ENCODE assay signal across 22 cellular contexts in the genomic region with DNA sequence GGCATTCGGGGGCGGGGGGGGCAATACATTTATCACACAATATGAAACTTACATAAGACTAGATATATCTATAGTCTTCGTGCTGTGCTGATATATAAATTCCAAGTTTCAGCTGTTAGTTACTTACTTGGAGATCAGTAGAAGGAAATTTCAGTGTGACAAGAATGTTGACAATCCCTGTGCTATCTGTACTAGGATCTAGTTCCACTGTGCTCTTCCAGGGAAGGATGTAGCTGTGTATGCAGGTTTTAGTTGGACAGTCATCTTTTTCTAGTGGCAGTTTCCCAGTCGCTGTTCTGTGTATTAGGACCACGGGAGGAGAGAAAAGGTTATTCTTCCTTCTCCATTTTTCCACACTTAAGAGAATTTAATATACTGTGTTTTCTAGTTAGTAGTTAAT. TPM values are rescaled to one million over a fixed set of nuclear protein-coding genes. Genes with fewer than 3 reads are reported as not detected.
DNase-seq lines count a peak whose midpoint lies in the region; ATAC-seq and TF ChIP-seq lines count a peak whose summit lies in the region.
"Had no signal": no experiment of that assay in that cellular context is flagged by ENCODE, and none has a peak within 500 bp of the region (broad histone marks: within the 10 kb centered on the region; RNA-seq: fewer than 3 reads in every experiment).

No MANE protein-coding gene starts in this region.

- H3K27ac Mint-ChIP-seq in nephron, result peak overlapping the region in 1 of 3 experiments; percentile 0
- peak overlapping the region; percentile 12 for H3K27ac Mint-ChIP-seq in stimulated activated effector memory CD8-positive, alpha-beta T cell treated with anti-CD3 and anti-CD28 coated beads, Interleukin-12 subunit alpha, Interleukin-12 subunit beta, amount 100 ng/mL, for 72 hours
- H3K27ac Mint-ChIP-seq in activated T-cell treated with anti-CD3 and anti-CD28 coated beads, Interleukin-2, amount 50 U/mL, for 72 hours, result no peak overlapping the region
- no peak overlapping the region for H3K27ac Mint-ChIP-seq in CD8-positive, alpha-beta T cell
- H3K27ac Mint-ChIP-seq: B cell; CD4-positive, alpha-beta T cell; HFFc6 had no signal

- DNase-seq in LNCaP clone FGC (ENCODE audit: low read depth) (peak; percentile 63), epidermal melanocyte (ENCODE audit: insufficient read length, low spot score) (no peak)
- peak in 1 of 2 donors; percentile 29 for DNase-seq in stimulated activated effector memory CD8-positive, alpha-beta T cell treated with anti-CD3 and anti-CD28 coated beads, Interleukin-12 subunit alpha, Interleukin-12 subunit beta, amount 100 ng/mL, for 72 hours (ENCODE audit: low spot score in 2 of 2)
- no peak for DNase-seq in activated T-cell treated with anti-CD3 and anti-CD28 coated beads, Interleukin-2, amount 50 U/mL, for 72 hours
- DNase-seq in CD8-positive, alpha-beta T cell, result no peak
- DNase-seq: Calu3; CD4-positive, alpha-beta T cell; COR-L47; DMS53; DMS79 treated with DMSO at 0.1 percent for 48 hours; GF-D8; GOT3; HFFc6 had no signal

- H3K4me3 ChIP-seq in BLaER1 (no peak overlapping the region), LNCaP clone FGC (ENCODE audit: low read depth, low read length) (no peak overlapping the region)
- no peak overlapping the region for H3K4me3 ChIP-seq in CD8-positive, alpha-beta T cell (ENCODE audit: low read depth, low read length)
- H3K4me3 ChIP-seq: BLaER1 treated with 17β-estradiol and CSF1 and Interleukin-3, amounts not matched to agents 10 nM and 100 nM; HAP-1 had no signal

- POLR2A ChIA-PET in CD8-positive, alpha-beta T cell (lab: Charles Lee), result no interaction called here

- H3K27me3 ChIP-seq in BLaER1, result no peaks in the 10 kb centered on the region
- no peaks in the 10 kb centered on the region for H3K27me3 ChIP-seq in CD8-positive, alpha-beta T cell (ENCODE audit: insufficient read depth, low read length)
- H3K27me3 ChIP-seq: BLaER1 treated with 17β-estradiol and CSF1 and Interleukin-3, amounts not matched to agents 10 nM and 100 nM had no signal

- peak overlapping the region in 2 of 3 experiments; percentile 16 to 74 for H3K4me3 Mint-ChIP-seq in nephron
- no peak overlapping the region for H3K4me3 Mint-ChIP-seq in stimulated activated effector memory CD8-positive, alpha-beta T cell treated with anti-CD3 and anti-CD28 coated beads, Interleukin-12 subunit alpha, Interleukin-12 subunit beta, amount 100 ng/mL, for 72 hours
- no peak overlapping the region for H3K4me3 Mint-ChIP-seq in activated T-cell treated with anti-CD3 and anti-CD28 coated beads, Interleukin-2, amount 50 U/mL, for 72 hours
- no peak overlapping the region for H3K4me3 Mint-ChIP-seq in CD8-positive, alpha-beta T cell
- H3K4me3 Mint-ChIP-seq: CD14-positive monocyte, HFFc6 had no signal

- H3K4me2 ChIP-seq in BLaER1, result 0 out of 2 replicates have a peak overlapping the region, but pooled peaks have one; percentile 95

- H3K27ac ChIP-seq in BLaER1, result 0 out of 2 replicates have a peak overlapping the region, but pooled peaks have one; percentile 99
- no peak overlapping the region for H3K27ac ChIP-seq in CD8-positive, alpha-beta T cell (ENCODE audit: low read depth, low read length)
- H3K27ac ChIP-seq: 22Rv1 had no signal

- no peak overlapping the region for H3K9ac ChIP-seq in BLaER1

- intact Hi-C loops in CD8-positive, alpha-beta T cell (cut with DNase I, micrococcal nuclease), result loop anchor here (2.0 to 10.0 kb wide), 2 partner anchors 57 to 1831 kb away; a partner anchor contains a TSS

- TF ChIP-seq CTCF in LNCaP clone FGC (IDR thresholded peaks at IDR 0.05; ENCODE audit: control insufficient read depth, extremely low read depth, insufficient read depth) (no peak), nephron (IDR thresholded peaks at IDR 0.05; ENCODE audit: unreplicated experiment in 3 of 3) (no peak)
- TF ChIP-seq CTCF in CD8-positive, alpha-beta T cell (IDR thresholded peaks at IDR 0.05), result no peak

- ATAC-seq in stimulated activated effector memory CD8-positive, alpha-beta T cell treated with anti-CD3 and anti-CD28 coated beads, Interleukin-12 subunit alpha, Interleukin-12 subunit beta, amount 100 ng/mL, for 72 hours, result no peak
- ATAC-seq in activated T-cell treated with anti-CD3 and anti-CD28 coated beads, Interleukin-2, amount 50 U/mL, for 72 hours (replicated peaks in 1 of 2), result no peak
- ATAC-seq in CD8-positive, alpha-beta T cell, result no peak
- no peak for ATAC-seq in GM21381 (IDR thresholded peaks at IDR 0.05; ENCODE audit: unreplicated experiment)

- no peaks in the 10 kb centered on the region for H3K27me3 Mint-ChIP-seq in nephron (ENCODE audit: low read depth)
- H3K27me3 Mint-ChIP-seq in activated T-cell treated with anti-CD3 and anti-CD28 coated beads, Interleukin-2, amount 50 U/mL, for 72 hours (ENCODE audit: low read depth), result no peaks in the 10 kb centered on the region
- H3K27me3 Mint-ChIP-seq in CD8-positive, alpha-beta T cell (ENCODE audit: low read depth), result no peaks in the 10 kb centered on the region
- H3K27me3 Mint-ChIP-seq: B cell; CD4-positive, alpha-beta T cell had no signal

- H3K4me1 ChIP-seq in BLaER1, result peaks cover 35% of the 10 kb centered on the region
- H3K4me1 ChIP-seq in CD8-positive, alpha-beta T cell (ENCODE audit: insufficient read depth, low read length), result peaks cover 13% of the 10 kb centered on the region

- H4K20me1 ChIP-seq in BLaER1, result peaks cover 9% of the 10 kb centered on the region

- H3K9me3 ChIP-seq in BLaER1, result no peaks in the 10 kb centered on the region
- H3K9me3 ChIP-seq in CD8-positive, alpha-beta T cell (ENCODE audit: low read length), result no peaks in the 10 kb centered on the region
- H3K9me3 ChIP-seq: BLaER1 treated with 17β-estradiol and CSF1 and Interleukin-3, amounts not matched to agents 10 nM and 100 nM; HAP-1 had no signal

- H3K9me3 Mint-ChIP-seq in nephron, result no peaks in the 10 kb centered on the region
- H3K9me3 Mint-ChIP-seq in stimulated activated effector memory CD8-positive, alpha-beta T cell treated with anti-CD3 and anti-CD28 coated beads, Interleukin-12 subunit alpha, Interleukin-12 subunit beta, amount 100 ng/mL, for 72 hours, result no peaks in the 10 kb centered on the region
- H3K9me3 Mint-ChIP-seq in activated T-cell treated with anti-CD3 and anti-CD28 coated beads, Interleukin-2, amount 50 U/mL, for 72 hours, result no peaks in the 10 kb centered on the region
- H3K9me3 Mint-ChIP-seq in CD8-positive, alpha-beta T cell, result no peaks in the 10 kb centered on the region
- H3K9me3 Mint-ChIP-seq: CD14-positive monocyte; CD4-positive, alpha-beta T cell; HFFc6 had no signal

- H3K4me1 Mint-ChIP-seq in nephron, result peaks cover 24% of the 10 kb centered on the region
- peaks cover 12% of the 10 kb centered on the region for H3K4me1 Mint-ChIP-seq in stimulated activated effector memory CD8-positive, alpha-beta T cell treated with anti-CD3 and anti-CD28 coated beads, Interleukin-12 subunit alpha, Interleukin-12 subunit beta, amount 100 ng/mL, for 72 hours
- H3K4me1 Mint-ChIP-seq in activated T-cell treated with anti-CD3 and anti-CD28 coated beads, Interleukin-2, amount 50 U/mL, for 72 hours (ENCODE audit: low read depth), result peaks cover 12% of the 10 kb centered on the region
- H3K4me1 Mint-ChIP-seq in CD8-positive, alpha-beta T cell (ENCODE audit: low read depth), result peaks cover 21% of the 10 kb centered on the region

- CTCF ChIA-PET in CD8-positive, alpha-beta T cell (lab: Charles Lee), result interaction anchor here (1.6 to 1.8 kb wide), 2 partner anchors 17 to 919 kb away, joined by 5 to 6 read pairs; no protein-coding TSS in a partner anchor

- peaks cover 21% of the 10 kb centered on the region for H3K36me3 Mint-ChIP-seq in nephron (ENCODE audit: low read depth)
- H3K36me3 Mint-ChIP-seq in stimulated activated effector memory CD8-positive, alpha-beta T cell treated with anti-CD3 and anti-CD28 coated beads, Interleukin-12 subunit alpha, Interleukin-12 subunit beta, amount 100 ng/mL, for 72 hours, result peaks cover 25% of the 10 kb centered on the region
- H3K36me3 Mint-ChIP-seq in activated T-cell treated with anti-CD3 and anti-CD28 coated beads, Interleukin-2, amount 50 U/mL, for 72 hours (ENCODE audit: insufficient read depth in 2 of 2), result peaks cover 1 to 2% of the 10 kb centered on the region in 2 donors
- H3K36me3 Mint-ChIP-seq in CD8-positive, alpha-beta T cell, result peaks cover 9% of the 10 kb centered on the region

- H3K36me3 ChIP-seq in BLaER1, result peaks cover 34% of the 10 kb centered on the region
- H3K36me3 ChIP-seq in CD8-positive, alpha-beta T cell (ENCODE audit: insufficient read depth, low read length), result no peaks in the 10 kb centered on the region

RNA-seq across cellular contexts. Expression of a gene that starts 3.2 kb away (rescaled TPM):
- 10 to 100 TPM; 12.1 to 12.6 TPM for total RNA-seq in activated T-cell treated with anti-CD3 and anti-CD28 coated beads, Interleukin-2, amount 50 U/mL, for 72 hours
- total RNA-seq in CD8-positive, alpha-beta T cell, result 10 to 100 TPM; 24.0 to 24.4 TPM

RNA-seq across cellular contexts. Expression of a gene that starts 21.6 kb away (rescaled TPM):
- total RNA-seq in activated T-cell treated with anti-CD3 and anti-CD28 coated beads, Interleukin-2, amount 50 U/mL, for 72 hours, result under 1 TPM; 0.31 to 0.32 TPM
- under 1 TPM in 1 of 2 experiments, not detected in 1; 0.73 TPM for total RNA-seq in CD8-positive, alpha-beta T cell
- total RNA-seq: Calu3, G401 had no signal

RNA-seq across cellular contexts. Expression of a gene that starts 57.5 kb away (rescaled TPM):
- 1 to 10 TPM; 3.7 to 6.4 TPM for total RNA-seq in activated T-cell treated with anti-CD3 and anti-CD28 coated beads, Interleukin-2, amount 50 U/mL, for 72 hours
- 1 to 10 TPM; 1.2 to 1.4 TPM for total RNA-seq in CD8-positive, alpha-beta T cell

Comparison
In these comparisons a context has a peak if more than half of its experiments do, and no peak if none do; other contexts are left out.
1. H3K4me3 Mint-ChIP-seq: peak in nephron (2 of 3); none in stimulated activated effector memory CD8-positive, alpha-beta T cell treated with anti-CD3 and anti-CD28 coated beads, Interleukin-12 subunit alpha, Interleukin-12 subunit beta, amount 100 ng/mL, for 72 hours (single experiment), activated T-cell treated with anti-CD3 and anti-CD28 coated beads, Interleukin-2, amount 50 U/mL, for 72 hours (0 of 2) and CD8-positive, alpha-beta T cell (single experiment).